ENCODE assay signal across 9 cellular contexts in the genomic region with DNA sequence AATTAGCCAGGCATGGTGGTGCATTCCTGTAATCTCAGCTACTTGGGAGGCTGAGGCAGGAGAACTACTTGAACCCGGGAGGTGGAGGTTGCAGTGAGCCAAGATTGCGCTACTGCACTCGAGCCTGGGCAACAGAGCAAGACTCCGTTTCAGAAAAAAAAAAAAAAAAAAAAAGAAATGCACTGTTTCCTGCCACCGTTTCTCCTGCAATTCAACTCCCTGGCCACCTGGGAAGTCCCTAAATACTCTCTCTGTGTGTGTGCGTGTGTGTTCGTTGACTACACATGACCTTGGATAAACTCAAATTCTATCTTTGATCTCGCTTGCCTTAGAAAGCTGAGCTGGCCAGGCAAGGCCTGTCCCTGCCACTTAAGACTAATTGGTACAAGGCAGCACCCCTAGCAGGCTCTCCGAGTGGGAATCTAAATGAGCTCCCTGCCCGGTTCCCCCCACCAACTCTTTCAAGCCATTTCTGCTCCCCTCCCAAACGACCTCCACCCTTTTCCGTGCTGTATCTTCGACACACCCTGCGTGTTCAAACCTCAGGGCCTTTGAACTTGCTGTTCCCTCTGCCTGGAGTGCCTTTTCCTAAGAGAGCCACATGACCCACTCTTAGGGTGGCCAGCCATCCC. TPM values are rescaled to one million over a fixed set of nuclear protein-coding genes. Genes with fewer than 3 reads are reported as not detected.
A peak's percentile ranks its signal among the peaks of the same experiment; 100 is the strongest.
DNase-seq lines count a peak whose midpoint lies in the region; ATAC-seq and TF ChIP-seq lines count a peak whose summit lies in the region.
"Had no signal": no experiment of that assay in that cellular context is flagged by ENCODE, and none has a peak within 500 bp of the region (broad histone marks: within the 10 kb centered on the region; RNA-seq: fewer than 3 reads in every experiment).

No MANE protein-coding gene starts in this region.

- no peaks in the 10 kb centered on the region for H3K27me3 ChIP-seq in esophagus squamous epithelium
- H3K27me3 ChIP-seq in suprapubic skin, result no peaks in the 10 kb centered on the region
- no peaks in the 10 kb centered on the region for H3K27me3 ChIP-seq in ovary

- ATAC-seq in activated T-cell treated with anti-CD3 and anti-CD28 coated beads, Interleukin-2, amount 50 U/mL, for 72 hours (replicated peaks in 1 of 2), result peak; percentile 20 to 22
- no peak for ATAC-seq in activated T-cell treated with anti-CD3 and anti-CD28 coated beads, Interleukin-2, amount 50 U/mL, for 4 hours
- no peak for ATAC-seq in stimulated activated memory B cell treated with anti-CD40 and anti-IgM and Interleukin-4, amounts not matched to agents 10 μg/mL and 1 μg/mL and 100 μg/mL, for 72 hours
- ATAC-seq in GM18520 (IDR thresholded peaks at IDR 0.05; ENCODE audit: unreplicated experiment), result no peak

- TF ChIP-seq EP300 in suprapubic skin (IDR thresholded peaks at IDR 0.05) (no peak), ovary (IDR thresholded peaks at IDR 0.05) (no peak)

- peak in 2 of 6 experiments; percentile 3 to 11 for TF ChIP-seq CTCF in esophagus squamous epithelium (IDR thresholded peaks at IDR 0.05)
- TF ChIP-seq CTCF in suprapubic skin (IDR thresholded peaks at IDR 0.05), result no peak
- no peak for TF ChIP-seq CTCF in ovary (IDR thresholded peaks at IDR 0.05)

- intact Hi-C loops in esophagus squamous epithelium (cut with DNase I), result no loop called here
- intact Hi-C loops in ovary (cut with DNase I), result no loop called here

- peaks cover 8 to 56% (median 34%) of the 10 kb centered on the region in 3 donors for H3K4me1 ChIP-seq in esophagus squamous epithelium
- H3K4me1 ChIP-seq in suprapubic skin, result peaks cover 41% of the 10 kb centered on the region
- H3K4me1 ChIP-seq in ovary (ENCODE audit: insufficient read depth), result peaks cover 22% of the 10 kb centered on the region

- no peak for TF ChIP-seq POLR2A in esophagus squamous epithelium (IDR thresholded peaks at IDR 0.05)
- no peak for TF ChIP-seq POLR2A in suprapubic skin (IDR thresholded peaks at IDR 0.05)
- no peak for TF ChIP-seq POLR2A in ovary (IDR thresholded peaks at IDR 0.05)

- H3K27ac ChIP-seq in esophagus squamous epithelium (peak overlapping the region; percentile 25 to 68 (median 36)), suprapubic skin (no peak overlapping the region), ovary (peak overlapping the region in 1 of 2 donors; percentile 51)

- H3K4me3 ChIP-seq in esophagus squamous epithelium (no peak overlapping the region), suprapubic skin (no peak overlapping the region), ovary (no peak overlapping the region)

- peak in 1 of 2 donors; percentile 19 for DNase-seq in activated T-cell treated with anti-CD3 and anti-CD28 coated beads, Interleukin-2, amount 50 U/mL, for 72 hours
- DNase-seq in activated T-cell treated with anti-CD3 and anti-CD28 coated beads, Interleukin-2, amount 50 U/mL, for 4 hours, result no peak
- peak; percentile 19 for DNase-seq in NCI-H345 (lab: John Stamatoyannopoulos, UW)
- DNase-seq in esophagus squamous epithelium (lab: John Stamatoyannopoulos, UW), result no peak
- no peak for DNase-seq in suprapubic skin (ENCODE audit: low spot score in 2 of 2)
- DNase-seq in ovary, result no peak
- DNase-seq: NCI-H524 treated with DMSO at 0.1 percent for 48 hours had no signal

- H3K9me3 Mint-ChIP-seq in activated T-cell treated with anti-CD3 and anti-CD28 coated beads, Interleukin-2, amount 50 U/mL, for 72 hours, result no peaks in the 10 kb centered on the region
- no peaks in the 10 kb centered on the region for H3K9me3 Mint-ChIP-seq in activated T-cell treated with anti-CD3 and anti-CD28 coated beads, Interleukin-2, amount 50 U/mL, for 4 hours
- H3K9me3 Mint-ChIP-seq in stimulated activated memory B cell treated with anti-CD40 and anti-IgM and Interleukin-4, amounts not matched to agents 10 μg/mL and 1 μg/mL and 100 μg/mL, for 72 hours, result no peaks in the 10 kb centered on the region

- H3K27ac Mint-ChIP-seq in activated T-cell treated with anti-CD3 and anti-CD28 coated beads, Interleukin-2, amount 50 U/mL, for 72 hours, result no peak overlapping the region
- H3K27ac Mint-ChIP-seq in stimulated activated memory B cell treated with anti-CD40 and anti-IgM and Interleukin-4, amounts not matched to agents 10 μg/mL and 1 μg/mL and 100 μg/mL, for 72 hours, result peak overlapping the region; percentile 60

- no peak overlapping the region for H3K4me3 Mint-ChIP-seq in activated T-cell treated with anti-CD3 and anti-CD28 coated beads, Interleukin-2, amount 50 U/mL, for 72 hours
- no peak overlapping the region for H3K4me3 Mint-ChIP-seq in activated T-cell treated with anti-CD3 and anti-CD28 coated beads, Interleukin-2, amount 50 U/mL, for 4 hours
- no peak overlapping the region for H3K4me3 Mint-ChIP-seq in stimulated activated memory B cell treated with anti-CD40 and anti-IgM and Interleukin-4, amounts not matched to agents 10 μg/mL and 1 μg/mL and 100 μg/mL, for 72 hours

- H3K4me1 Mint-ChIP-seq in activated T-cell treated with anti-CD3 and anti-CD28 coated beads, Interleukin-2, amount 50 U/mL, for 72 hours (ENCODE audit: low read depth), result peaks cover 23% of the 10 kb centered on the region
- H3K4me1 Mint-ChIP-seq in activated T-cell treated with anti-CD3 and anti-CD28 coated beads, Interleukin-2, amount 50 U/mL, for 4 hours (ENCODE audit: low read depth), result peaks cover 11% of the 10 kb centered on the region
- peaks cover 37% of the 10 kb centered on the region for H3K4me1 Mint-ChIP-seq in stimulated activated memory B cell treated with anti-CD40 and anti-IgM and Interleukin-4, amounts not matched to agents 10 μg/mL and 1 μg/mL and 100 μg/mL, for 72 hours

- H3K27me3 Mint-ChIP-seq in activated T-cell treated with anti-CD3 and anti-CD28 coated beads, Interleukin-2, amount 50 U/mL, for 72 hours (ENCODE audit: low read depth), result no peaks in the 10 kb centered on the region
- H3K27me3 Mint-ChIP-seq in activated T-cell treated with anti-CD3 and anti-CD28 coated beads, Interleukin-2, amount 50 U/mL, for 4 hours (ENCODE audit: low read depth), result no peaks in the 10 kb centered on the region
- H3K27me3 Mint-ChIP-seq in stimulated activated memory B cell treated with anti-CD40 and anti-IgM and Interleukin-4, amounts not matched to agents 10 μg/mL and 1 μg/mL and 100 μg/mL, for 72 hours, result no peaks in the 10 kb centered on the region

- no peaks in the 10 kb centered on the region for H3K36me3 Mint-ChIP-seq in activated T-cell treated with anti-CD3 and anti-CD28 coated beads, Interleukin-2, amount 50 U/mL, for 72 hours (ENCODE audit: insufficient read depth in 2 of 2)
- H3K36me3 Mint-ChIP-seq in activated T-cell treated with anti-CD3 and anti-CD28 coated beads, Interleukin-2, amount 50 U/mL, for 4 hours (ENCODE audit: insufficient read depth), result no peaks in the 10 kb centered on the region
- no peaks in the 10 kb centered on the region for H3K36me3 Mint-ChIP-seq in stimulated activated memory B cell treated with anti-CD40 and anti-IgM and Interleukin-4, amounts not matched to agents 10 μg/mL and 1 μg/mL and 100 μg/mL, for 72 hours

- H3K9me3 ChIP-seq in esophagus squamous epithelium, result no peaks in the 10 kb centered on the region
- H3K9me3 ChIP-seq in suprapubic skin, result no peaks in the 10 kb centered on the region
- H3K9me3 ChIP-seq in ovary, result no peaks in the 10 kb centered on the region

- WGBS in esophagus squamous epithelium, 2 donors, result 39 to 43% methylated on average over 14 of the region's 14 CpGs
- 35% methylated on average over 14 of the region's 14 CpGs for WGBS in suprapubic skin
- 47 to 59% (median 55%) methylated on average over 14 of the region's 14 CpGs for WGBS in ovary, 3 donors

- H3K36me3 ChIP-seq in esophagus squamous epithelium (no peaks in the 10 kb centered on the region), suprapubic skin (no peaks in the 10 kb centered on the region), ovary (no peaks in the 10 kb centered on the region)

RNA-seq across cellular contexts. Expression of a gene that starts 5.2 kb away (rescaled TPM):
- 10 to 100 TPM; 42.1 to 49.5 TPM for total RNA-seq in activated T-cell treated with anti-CD3 and anti-CD28 coated beads, Interleukin-2, amount 50 U/mL, for 72 hours
- 10 to 100 TPM; 73.0 to 81.7 (median 78.2) TPM for total RNA-seq in activated T-cell treated with anti-CD3 and anti-CD28 coated beads, Interleukin-2, amount 50 U/mL, for 4 hours
- total RNA-seq in esophagus squamous epithelium (10 to 100 TPM; 22.8 to 61.0 (median 42.2) TPM), suprapubic skin (10 to 100 TPM; 33.5 to 50.6 (median 38.1) TPM), ovary (10 to 100 TPM; 29.1 to 73.6 (median 55.5) TPM)
- polyA plus RNA-seq in ovary, result 10 to 100 TPM in 1 of 2 donors, 1 to 10 TPM in 1; 7.8 to 70.5 TPM

RNA-seq across cellular contexts. Expression of a gene that starts 20.3 kb away (rescaled TPM):
- 1 to 10 TPM; 2.0 to 3.2 TPM for total RNA-seq in activated T-cell treated with anti-CD3 and anti-CD28 coated beads, Interleukin-2, amount 50 U/mL, for 72 hours
- under 1 TPM; 0.37 to 0.65 (median 0.61) TPM for total RNA-seq in activated T-cell treated with anti-CD3 and anti-CD28 coated beads, Interleukin-2, amount 50 U/mL, for 4 hours
- 1 to 10 TPM in 2 of 4 donors, under 1 TPM in 1, not detected in 1; 0.83 to 9.0 (median 4.8) TPM for total RNA-seq in esophagus squamous epithelium
- total RNA-seq in suprapubic skin, result 1 to 10 TPM; 2.5 to 3.4 (median 3.1) TPM
- total RNA-seq in ovary, result 10 to 100 TPM; 22.9 to 82.8 (median 46.1) TPM
- polyA plus RNA-seq in ovary, result 10 to 100 TPM; 10.6 to 78.7 TPM

RNA-seq across cellular contexts. Expression of a gene that starts 52.4 kb away (rescaled TPM):
- 10 to 100 TPM; 16.2 to 24.5 TPM for total RNA-seq in activated T-cell treated with anti-CD3 and anti-CD28 coated beads, Interleukin-2, amount 50 U/mL, for 72 hours
- total RNA-seq in activated T-cell treated with anti-CD3 and anti-CD28 coated beads, Interleukin-2, amount 50 U/mL, for 4 hours, result 1 to 10 TPM; 4.1 to 4.6 (median 4.6) TPM
- total RNA-seq in esophagus squamous epithelium (1 to 10 TPM; 2.8 to 9.0 (median 5.6) TPM), suprapubic skin (1 to 10 TPM; 2.8 to 5.1 (median 5.0) TPM), ovary (10 to 100 TPM; 18.3 to 96.5 (median 52.7) TPM)
- 10 to 100 TPM; 18.8 to 50.9 TPM for polyA plus RNA-seq in ovary

RNA-seq across cellular contexts. Expression of a gene that starts 56.2 kb away (rescaled TPM):
- total RNA-seq in activated T-cell treated with anti-CD3 and anti-CD28 coated beads, Interleukin-2, amount 50 U/mL, for 72 hours, result 100 to 1,000 TPM; 130 to 153 TPM
- 100 to 1,000 TPM in 2 of 3 donors, 10 to 100 TPM in 1; 76.0 to 134 (median 110) TPM for total RNA-seq in activated T-cell treated with anti-CD3 and anti-CD28 coated beads, Interleukin-2, amount 50 U/mL, for 4 hours
- total RNA-seq in esophagus squamous epithelium (10 to 100 TPM; 19.3 to 41.6 (median 33.3) TPM), suprapubic skin (100 to 1,000 TPM; 135 to 191 (median 144) TPM), ovary (100 to 1,000 TPM in 1 of 7 donors, 10 to 100 TPM in 6; 22.8 to 156 (median 40.1) TPM)
- 10 to 100 TPM; 63.2 to 66.2 TPM for polyA plus RNA-seq in ovary

Comparison
In these comparisons a context has a peak if more than half of its experiments do, and no peak if none do; other contexts are left out.
1. ATAC-seq: peak in activated T-cell treated with anti-CD3 and anti-CD28 coated beads, Interleukin-2, amount 50 U/mL, for 72 hours (2 of 2); none in activated T-cell treated with anti-CD3 and anti-CD28 coated beads, Interleukin-2, amount 50 U/mL, for 4 hours (0 of 2), stimulated activated memory B cell treated with anti-CD40 and anti-IgM and Interleukin-4, amounts not matched to agents 10 μg/mL and 1 μg/mL and 100 μg/mL, for 72 hours (single experiment) and GM18520 (single experiment).